12 cellular contexts compared by ENCODE assay signal in genomic region chr3:71754610-71755253, GRCh38. TPM values are rescaled to one million over a fixed set of nuclear protein-coding genes. Genes with fewer than 3 reads are reported as not detected.
DNase-seq lines count a peak whose midpoint lies in the region; ATAC-seq and TF ChIP-seq lines count a peak whose summit lies in the region.
"Had no signal": no experiment of that assay in that cellular context is flagged by ENCODE, and none has a peak within 500 bp of the region (broad histone marks: within the 10 kb centered on the region; RNA-seq: fewer than 3 reads in every experiment).

No MANE protein-coding gene starts in this region.

- peaks cover 42% of the 10 kb centered on the region for H3K27me3 Mint-ChIP-seq in T-helper 17 cell
- peaks cover 21% of the 10 kb centered on the region for H3K27me3 Mint-ChIP-seq in glutamatergic neuron (ENCODE audit: unreplicated experiment)

- ATAC-seq in T-helper 17 cell (no peak), GM21528 (IDR thresholded peaks at IDR 0.05; ENCODE audit: low FRiP score, unreplicated experiment) (no peak)
- ATAC-seq: HCT116 had no signal

- peak overlapping the region; percentile 89 for H3K4me3 Mint-ChIP-seq in T-helper 17 cell
- H3K4me3 Mint-ChIP-seq in glutamatergic neuron (ENCODE audit: unreplicated experiment): peak overlapping the region; percentile 58

- H3K36me3 Mint-ChIP-seq in T-helper 17 cell (ENCODE audit: low read depth) (peaks cover 2% of the 10 kb centered on the region), glutamatergic neuron (ENCODE audit: unreplicated experiment) (no peaks in the 10 kb centered on the region)

- DNase-seq in COLO668 (lab: John Stamatoyannopoulos, UW; ENCODE audit: unreplicated experiment) (peak; percentile 56), T-helper 17 cell (no peak), glutamatergic neuron (no peak), posterior vena cava (ENCODE audit: low spot score) (peak; percentile 78), NCI-H187 treated with DMSO at 0.1 percent for 48 hours (lab: John Stamatoyannopoulos, UW) (no peak), NCI-H2171 treated with DMSO at 0.1 percent for 48 hours (lab: John Stamatoyannopoulos, UW) (no peak), foreskin melanocyte (no peak)
- DNase-seq: KG1 had no signal

- H3K4me1 Mint-ChIP-seq in T-helper 17 cell (peaks cover 6% of the 10 kb centered on the region), glutamatergic neuron (ENCODE audit: low read depth, unreplicated experiment) (peaks cover 3% of the 10 kb centered on the region)

- intact Hi-C loops in posterior vena cava (cut with DNase I): no loop called here

- no peak for TF ChIP-seq CTCF in glutamatergic neuron (IDR thresholded peaks at IDR 0.05; ENCODE audit: partially characterized antibody, unreplicated experiment)

- peak overlapping the region; percentile 29 for H3K27ac Mint-ChIP-seq in T-helper 17 cell
- no peak overlapping the region for H3K27ac Mint-ChIP-seq in glutamatergic neuron (ENCODE audit: unreplicated experiment)

- H3K9me3 Mint-ChIP-seq in glutamatergic neuron (ENCODE audit: unreplicated experiment): peaks cover 16% of the 10 kb centered on the region

- H3K9me3 ChIP-seq in T-helper 17 cell (ENCODE audit: control insufficient read depth, low read length, poor library complexity, severe bottlenecking): no peaks in the 10 kb centered on the region
- H3K9me3 ChIP-seq: body of pancreas had no signal

RNA-seq across cellular contexts. Expression of gene GPR27, which starts 1.1 kb away (rescaled TPM):
- 1 to 10 TPM; 1.0 TPM for total RNA-seq in T-helper 17 cell
- 4.7 TPM for total RNA-seq in glutamatergic neuron (ENCODE audit: unreplicated experiment)
- total RNA-seq in posterior vena cava: 1 to 10 TPM; 5.8 to 6.5 TPM
- total RNA-seq: lung microvascular endothelial cell had no signal

RNA-seq across cellular contexts. Expression of gene EIF4E3, which starts 29.5 kb away (rescaled TPM):
- total RNA-seq in T-helper 17 cell (10 to 100 TPM; 41.4 to 63.7 TPM), glutamatergic neuron (ENCODE audit: unreplicated experiment) (21.9 TPM), posterior vena cava (10 to 100 TPM; 40.8 to 44.2 TPM)

RNA-seq across cellular contexts. Expression of gene PROK2, which starts 30.2 kb away (rescaled TPM):
- total RNA-seq in T-helper 17 cell (1 to 10 TPM in 1 of 2 donors, under 1 TPM in 1; 0.65 to 1.5 TPM), glutamatergic neuron (ENCODE audit: unreplicated experiment) (not detected), posterior vena cava (1 to 10 TPM in 1 of 2 donors, under 1 TPM in 1; 0.67 to 2.0 TPM)
- total RNA-seq: body of pancreas, lung microvascular endothelial cell had no signal

Comparison
In these comparisons a context has a peak if more than half of its experiments do, and no peak if none do; other contexts are left out.
1. DNase-seq: peak in COLO668 (single experiment) and posterior vena cava (single experiment); none in T-helper 17 cell (0 of 3), glutamatergic neuron (single experiment), NCI-H187 treated with DMSO at 0.1 percent for 48 hours (single experiment), NCI-H2171 treated with DMSO at 0.1 percent for 48 hours (single experiment) and foreskin melanocyte (single experiment).